ENCODE assay signal across 1 cellular context in genomic region chr16:81539009-81539820, GRCh38.
TF ChIP-seq lines count a peak whose summit lies in the region.

No MANE protein-coding gene starts in this region.

TF ChIP-seq in HepG2, 621 proteins besides CTCF, POLR2A, EP300 and RAD21:
- TF ChIP-seq, protein P1, sequence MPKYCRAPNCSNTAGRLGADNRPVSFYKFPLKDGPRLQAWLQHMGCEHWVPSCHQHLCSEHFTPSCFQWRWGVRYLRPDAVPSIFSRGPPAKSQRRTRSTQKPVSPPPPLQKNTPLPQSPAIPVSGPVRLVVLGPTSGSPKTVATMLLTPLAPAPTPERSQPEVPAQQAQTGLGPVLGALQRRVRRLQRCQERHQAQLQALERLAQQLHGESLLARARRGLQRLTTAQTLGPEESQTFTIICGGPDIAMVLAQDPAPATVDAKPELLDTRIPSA (CRISPR knock-in tag; IDR thresholded peaks at IDR 0.05; ENCODE audit: borderline replicate concordance), result no peak
- TF ChIP-seq SRY (CRISPR knock-in tag; IDR thresholded peaks at IDR 0.05), result no peak
- no peak for TF ChIP-seq HOXA7 (CRISPR knock-in tag; IDR thresholded peaks at IDR 0.05)
- TF ChIP-seq BCL3 (CRISPR knock-in tag; IDR thresholded peaks at IDR 0.05), result no peak
- TF ChIP-seq ZNF432 (CRISPR knock-in tag; IDR thresholded peaks at IDR 0.05; ENCODE audit: borderline replicate concordance), result no peak
- no peak for TF ChIP-seq ZFP62 (CRISPR knock-in tag; IDR thresholded peaks at IDR 0.05)
- no peak for TF ChIP-seq ZBTB7A (CRISPR knock-in tag; IDR thresholded peaks at IDR 0.05)
- no peak for TF ChIP-seq ZNF558 (CRISPR knock-in tag; IDR thresholded peaks at IDR 0.05; ENCODE audit: borderline replicate concordance)
- TF ChIP-seq SOX13 (IDR thresholded peaks at IDR 0.05), result no peak
- no peak for TF ChIP-seq SOX13 (CRISPR knock-in tag; conservative IDR thresholded peaks at IDR 0.05 in 1 of 2, IDR thresholded peaks at IDR 0.05 in 1 of 2)
- no peak for TF ChIP-seq KDM3A (CRISPR knock-in tag; IDR thresholded peaks at IDR 0.05; ENCODE audit: low read depth)
- TF ChIP-seq, protein P2, sequence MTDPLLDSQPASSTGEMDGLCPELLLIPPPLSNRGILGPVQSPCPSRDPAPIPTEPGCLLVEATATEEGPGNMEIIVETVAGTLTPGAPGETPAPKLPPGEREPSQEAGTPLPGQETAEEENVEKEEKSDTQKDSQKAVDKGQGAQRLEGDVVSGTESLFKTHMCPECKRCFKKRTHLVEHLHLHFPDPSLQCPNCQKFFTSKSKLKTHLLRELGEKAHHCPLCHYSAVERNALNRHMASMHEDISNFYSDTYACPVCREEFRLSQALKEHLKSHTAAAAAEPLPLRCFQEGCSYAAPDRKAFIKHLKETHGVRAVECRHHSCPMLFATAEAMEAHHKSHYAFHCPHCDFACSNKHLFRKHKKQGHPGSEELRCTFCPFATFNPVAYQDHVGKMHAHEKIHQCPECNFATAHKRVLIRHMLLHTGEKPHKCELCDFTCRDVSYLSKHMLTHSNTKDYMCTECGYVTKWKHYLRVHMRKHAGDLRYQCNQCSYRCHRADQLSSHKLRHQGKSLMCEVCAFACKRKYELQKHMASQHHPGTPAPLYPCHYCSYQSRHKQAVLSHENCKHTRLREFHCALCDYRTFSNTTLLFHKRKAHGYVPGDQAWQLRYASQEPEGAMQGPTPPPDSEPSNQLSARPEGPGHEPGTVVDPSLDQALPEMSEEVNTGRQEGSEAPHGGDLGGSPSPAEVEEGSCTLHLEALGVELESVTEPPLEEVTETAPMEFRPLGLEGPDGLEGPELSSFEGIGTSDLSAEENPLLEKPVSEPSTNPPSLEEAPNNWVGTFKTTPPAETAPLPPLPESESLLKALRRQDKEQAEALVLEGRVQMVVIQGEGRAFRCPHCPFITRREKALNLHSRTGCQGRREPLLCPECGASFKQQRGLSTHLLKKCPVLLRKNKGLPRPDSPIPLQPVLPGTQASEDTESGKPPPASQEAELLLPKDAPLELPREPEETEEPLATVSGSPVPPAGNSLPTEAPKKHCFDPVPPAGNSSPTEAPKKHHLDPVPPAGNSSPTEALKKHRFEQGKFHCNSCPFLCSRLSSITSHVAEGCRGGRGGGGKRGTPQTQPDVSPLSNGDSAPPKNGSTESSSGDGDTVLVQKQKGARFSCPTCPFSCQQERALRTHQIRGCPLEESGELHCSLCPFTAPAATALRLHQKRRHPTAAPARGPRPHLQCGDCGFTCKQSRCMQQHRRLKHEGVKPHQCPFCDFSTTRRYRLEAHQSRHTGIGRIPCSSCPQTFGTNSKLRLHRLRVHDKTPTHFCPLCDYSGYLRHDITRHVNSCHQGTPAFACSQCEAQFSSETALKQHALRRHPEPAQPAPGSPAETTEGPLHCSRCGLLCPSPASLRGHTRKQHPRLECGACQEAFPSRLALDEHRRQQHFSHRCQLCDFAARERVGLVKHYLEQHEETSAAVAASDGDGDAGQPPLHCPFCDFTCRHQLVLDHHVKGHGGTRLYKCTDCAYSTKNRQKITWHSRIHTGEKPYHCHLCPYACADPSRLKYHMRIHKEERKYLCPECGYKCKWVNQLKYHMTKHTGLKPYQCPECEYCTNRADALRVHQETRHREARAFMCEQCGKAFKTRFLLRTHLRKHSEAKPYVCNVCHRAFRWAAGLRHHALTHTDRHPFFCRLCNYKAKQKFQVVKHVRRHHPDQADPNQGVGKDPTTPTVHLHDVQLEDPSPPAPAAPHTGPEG (CRISPR knock-in tag; IDR thresholded peaks at IDR 0.05), result no peak
- no peak for TF ChIP-seq ZNF598 (CRISPR knock-in tag; IDR thresholded peaks at IDR 0.05; ENCODE audit: borderline replicate concordance)
- no peak for TF ChIP-seq GZF1 (CRISPR knock-in tag; IDR thresholded peaks at IDR 0.05)
- no peak for TF ChIP-seq KLF12 (CRISPR knock-in tag; IDR thresholded peaks at IDR 0.05; ENCODE audit: borderline replicate concordance)
- no peak for TF ChIP-seq BATF2 (CRISPR knock-in tag; IDR thresholded peaks at IDR 0.05)
- no peak for TF ChIP-seq ELF1 (CRISPR knock-in tag; IDR thresholded peaks at IDR 0.05)
- TF ChIP-seq, protein P3, sequence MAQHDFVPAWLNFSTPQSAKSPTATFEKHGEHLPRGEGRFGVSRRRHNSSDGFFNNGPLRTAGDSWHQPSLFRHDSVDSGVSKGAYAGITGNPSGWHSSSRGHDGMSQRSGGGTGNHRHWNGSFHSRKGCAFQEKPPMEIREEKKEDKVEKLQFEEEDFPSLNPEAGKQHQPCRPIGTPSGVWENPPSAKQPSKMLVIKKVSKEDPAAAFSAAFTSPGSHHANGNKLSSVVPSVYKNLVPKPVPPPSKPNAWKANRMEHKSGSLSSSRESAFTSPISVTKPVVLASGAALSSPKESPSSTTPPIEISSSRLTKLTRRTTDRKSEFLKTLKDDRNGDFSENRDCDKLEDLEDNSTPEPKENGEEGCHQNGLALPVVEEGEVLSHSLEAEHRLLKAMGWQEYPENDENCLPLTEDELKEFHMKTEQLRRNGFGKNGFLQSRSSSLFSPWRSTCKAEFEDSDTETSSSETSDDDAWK (CRISPR knock-in tag; IDR thresholded peaks at IDR 0.05), result no peak
- TF ChIP-seq ZGPAT (CRISPR knock-in tag; IDR thresholded peaks at IDR 0.05), result no peak
- TF ChIP-seq MXI1 (IDR thresholded peaks at IDR 0.05; ENCODE audit: borderline replicate concordance, low read depth, low read length), result no peak
- TF ChIP-seq E2F1 (CRISPR knock-in tag; IDR thresholded peaks at IDR 0.05), result no peak
